In the genomic region with DNA sequence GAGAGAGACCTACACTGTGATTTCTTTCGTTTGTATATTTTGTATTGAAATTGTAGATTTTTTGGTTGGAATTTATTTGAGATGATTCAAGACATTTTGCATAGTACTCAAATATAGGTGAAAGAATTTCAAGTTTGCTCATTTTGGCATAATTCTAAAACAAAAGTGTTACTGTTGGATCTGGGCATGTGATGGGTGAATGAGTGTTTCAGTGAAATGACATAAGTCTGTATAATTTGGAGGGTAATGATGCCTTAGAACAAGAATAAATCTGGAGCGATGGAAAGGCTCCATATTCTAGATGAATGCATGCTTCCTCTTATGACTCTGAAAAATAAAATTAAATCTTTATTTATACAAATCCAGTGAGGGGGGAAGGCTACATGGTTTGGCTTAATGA, we compare ENCODE assay signal across 20 cellular contexts. TPM values are rescaled to one million over a fixed set of nuclear protein-coding genes. Genes with fewer than 3 reads are reported as not detected.
DNase-seq lines count a peak whose midpoint lies in the region; ATAC-seq lines count a peak whose summit lies in the region.
"Had no signal": no experiment of that assay in that cellular context is flagged by ENCODE, and none has a peak within 500 bp of the region (broad histone marks: within the 10 kb centered on the region; RNA-seq: fewer than 3 reads in every experiment).

No MANE protein-coding gene starts in this region.

- ATAC-seq in GM18517 (IDR thresholded peaks at IDR 0.05; ENCODE audit: unreplicated experiment) (no peak), HG02852 (IDR thresholded peaks at IDR 0.05; ENCODE audit: unreplicated experiment) (no peak)
- ATAC-seq: Right ventricle myocardium inferior had no signal

- H3K4me1 ChIP-seq in Karpas-422 (ENCODE audit: low read length), result peaks cover 63% of the 10 kb centered on the region
- H3K4me1 ChIP-seq: SJSA1 had no signal

- no peaks in the 10 kb centered on the region for H3K36me3 ChIP-seq in Karpas-422 (ENCODE audit: insufficient read depth, low read length)
- H3K36me3 ChIP-seq: SJSA1 had no signal

- H3K4me2 ChIP-seq in Karpas-422 (ENCODE audit: low read depth, low read length, poor library complexity, severe bottlenecking), result no peak overlapping the region

- H3K9me3 ChIP-seq in Karpas-422 (ENCODE audit: low read length), result no peaks in the 10 kb centered on the region
- H3K9me3 ChIP-seq: SJSA1 had no signal

- H3K27me3 ChIP-seq in Karpas-422 (ENCODE audit: low read length), result no peaks in the 10 kb centered on the region
- H3K27me3 ChIP-seq: SJSA1 had no signal

- H3K27ac ChIP-seq in Karpas-422 (ENCODE audit: low read length) (peak overlapping the region; percentile 58; the same call in 1 of the 2 replicates), substantia nigra (ENCODE audit: low read depth, low read length, poor library complexity, severe bottlenecking) (peak overlapping the region; percentile 82)
- H3K27ac ChIP-seq: GM23248, HL-60, SJSA1 had no signal

- H3K9me2 ChIP-seq in Karpas-422 (replicated peaks; ENCODE audit: insufficient read depth, low read length), result no peaks in the 10 kb centered on the region

- DNase-seq in Karpas-422, result no peak
- DNase-seq in NCI-H69 (lab: John Stamatoyannopoulos, UW), result peak; percentile 63
- DNase-seq in globus pallidus (ENCODE audit: low spot score), result peak; percentile 75
- DNase-seq in substantia nigra (lab: John Stamatoyannopoulos, UW), result no peak
- DNase-seq in activated T-cell treated with anti-CD3 and anti-CD28 coated beads, Interleukin-2, amount 50 U/mL, for 48 hours, result no peak
- DNase-seq: CD4-positive, CD25-positive, alpha-beta regulatory T cell; DMS79; GM23248; H9; HFFc6; KBM-7; NCI-H1092; NCI-H1436; NCI-H2029; NCI-H524 treated with DMSO at 0.1 percent for 48 hours had no signal

- no peak overlapping the region for H2AFZ ChIP-seq in Karpas-422 (ENCODE audit: low read length)
- H2AFZ ChIP-seq: GM23248 had no signal

- H3K9ac ChIP-seq in Karpas-422 (ENCODE audit: low read length), result no peak overlapping the region
- H3K9ac ChIP-seq: GM23248 had no signal

- H4K20me1 ChIP-seq in Karpas-422 (ENCODE audit: insufficient read depth, low read depth, low read length), result no peaks in the 10 kb centered on the region

- H3K4me3 ChIP-seq in Karpas-422 (ENCODE audit: low read length), result no peak overlapping the region
- H3K4me3 ChIP-seq: GM23248, SJSA1 had no signal

- H3K79me2 ChIP-seq in Karpas-422 (ENCODE audit: low read length), result peaks cover 61% of the 10 kb centered on the region

RNA-seq across cellular contexts. Expression of gene NFIA, which starts 41.0 kb away (rescaled TPM):
- 15.8 and 38.3 TPM in 2 replicates for total RNA-seq in Karpas-422 (2014; rRNA removed; shearing (Covaris generic); ENCODE audit: low replicate concordance)

Comparison
In these comparisons a context has a peak if more than half of its experiments do, and no peak if none do; other contexts are left out.
1. DNase-seq: peak in NCI-H69 (single experiment) and globus pallidus (single experiment); none in Karpas-422 (single experiment), substantia nigra (0 of 49) and activated T-cell treated with anti-CD3 and anti-CD28 coated beads, Interleukin-2, amount 50 U/mL, for 48 hours (0 of 2).